In genomic region chr13:23488442-23488841, GRCh38 we compare ENCODE assay signal across 12 cellular contexts.
DNase-seq lines count a peak whose midpoint lies in the region; ATAC-seq and TF ChIP-seq lines count a peak whose summit lies in the region.
"Had no signal": no experiment of that assay in that cellular context is flagged by ENCODE, and none has a peak within 500 bp of the region (broad histone marks: within the 10 kb centered on the region; RNA-seq: fewer than 3 reads in every experiment).

No MANE protein-coding gene starts in this region.

- ATAC-seq in GM18861 (IDR thresholded peaks at IDR 0.05; ENCODE audit: unreplicated experiment), result no peak
- ATAC-seq: activated CD4-positive, CD25-positive, alpha-beta regulatory T cell treated with anti-CD3 and anti-CD28 coated beads, Interleukin-2, amount 50 U/mL, for 24 hours had no signal

- H3K27me3 ChIP-seq in brain microvascular endothelial cell (replicated peaks), result no peaks in the 10 kb centered on the region
- no peaks in the 10 kb centered on the region for H3K27me3 ChIP-seq in WERI-Rb-1 (ENCODE audit: insufficient read depth, low read depth, severe bottlenecking)

- H3K36me3 ChIP-seq in brain microvascular endothelial cell (replicated peaks), result no peaks in the 10 kb centered on the region
- H3K36me3 ChIP-seq in WERI-Rb-1, result no peaks in the 10 kb centered on the region

- H3K9me3 ChIP-seq in WERI-Rb-1 (ENCODE audit: severe bottlenecking), result no peaks in the 10 kb centered on the region

- no peak for TF ChIP-seq CTCF in brain microvascular endothelial cell (IDR thresholded peaks at IDR 0.05; ENCODE audit: low read depth, low read length, missing control alignments)
- TF ChIP-seq CTCF in WERI-Rb-1 (IDR thresholded peaks at IDR 0.05; ENCODE audit: low read depth, low read length), result no peak

- H3K27ac ChIP-seq in brain microvascular endothelial cell, result peak overlapping the region; percentile 39
- H3K27ac ChIP-seq in WERI-Rb-1, result no peak overlapping the region

- H3K4me3 ChIP-seq in brain microvascular endothelial cell (ENCODE audit: low read depth, low read length), result no peak overlapping the region
- no peak overlapping the region for H3K4me3 ChIP-seq in WERI-Rb-1 (ENCODE audit: low read depth, low read length)

- peak; percentile 97 for DNase-seq in DMS53 treated with DMSO at 0.1 percent for 48 hours (lab: John Stamatoyannopoulos, UW; ENCODE audit: unreplicated experiment)
- DNase-seq in NCI-H2029 treated with DMSO at 0.1 percent for 48 hours (lab: John Stamatoyannopoulos, UW), result peak; percentile 84
- DNase-seq in brain microvascular endothelial cell, result peak; percentile 90
- DNase-seq in left kidney (ENCODE audit: low read depth, low spot score), result peak; percentile 58
- DNase-seq in cerebellar cortex (ENCODE audit: low spot score), result no peak
- no peak for DNase-seq in WERI-Rb-1
- DNase-seq in HK-2 (ENCODE audit: unreplicated experiment), result no peak
- DNase-seq: CD4-positive, CD25-positive, alpha-beta regulatory T cell; occipital lobe; stimulated activated CD4-positive, alpha-beta T cell treated with anti-CD3 and anti-CD28 coated beads, Interleukin-4, amount 100 ng/mL, for 24 hours had no signal

- in situ Hi-C loops in brain microvascular endothelial cell (cut with HindIII; ENCODE audit: low pct_ligation_motif_present, low sequenced_read_pairs), result no loop called here

Comparison
In these comparisons a context has a peak if more than half of its experiments do, and no peak if none do; other contexts are left out.
1. DNase-seq: peak in DMS53 treated with DMSO at 0.1 percent for 48 hours (single experiment), NCI-H2029 treated with DMSO at 0.1 percent for 48 hours (single experiment), brain microvascular endothelial cell (single experiment) and left kidney (single experiment); none in cerebellar cortex (single experiment), WERI-Rb-1 (single experiment) and HK-2 (single experiment).